ENCODE assay signal across 18 cellular contexts in genomic region chr17:62187681-62188080, GRCh38.
A peak's percentile ranks its signal among the peaks of the same experiment; 100 is the strongest.
DNase-seq lines count a peak whose midpoint lies in the region; ATAC-seq and TF ChIP-seq lines count a peak whose summit lies in the region.
"Had no signal": no experiment of that assay in that cellular context is flagged by ENCODE, and none has a peak within 500 bp of the region (broad histone marks: within the 10 kb centered on the region; RNA-seq: fewer than 3 reads in every experiment).

No MANE protein-coding gene starts in this region.

- no peaks in the 10 kb centered on the region for H3K79me2 ChIP-seq in GM23248 (ENCODE audit: insufficient read depth)

- H3K4me3 ChIP-seq in GM23248 (no peak overlapping the region), fibroblast of the aortic adventitia (ENCODE audit: low read depth, low read length) (no peak overlapping the region), stomach (no peak overlapping the region)
- H3K4me3 ChIP-seq: cardiac muscle cell, gastroesophageal sphincter, lung, right lobe of liver, SJCRH30, thyroid gland had no signal

- H3K9me2 ChIP-seq in GM23248 (ENCODE audit: insufficient read depth): no peaks in the 10 kb centered on the region

- H3K27me3 ChIP-seq in GM23248 (replicated peaks; ENCODE audit: insufficient read depth): no peaks in the 10 kb centered on the region
- no peaks in the 10 kb centered on the region for H3K27me3 ChIP-seq in stomach
- H3K27me3 ChIP-seq: cardiac muscle cell, gastroesophageal sphincter, right lobe of liver, SJCRH30, thyroid gland had no signal

- H3K4me2 ChIP-seq in GM23248 (ENCODE audit: unreplicated experiment): no peak overlapping the region

- WGBS in GM23248 (ENCODE audit: low coverage in 1 of 2, low lambda C conversion rate in 2 of 2, missing lambda C conversion rate in 2 of 2), 2 experiments: 19 to 32% methylated on average over 3 of the region's 3 CpGs
- WGBS in stomach, 5 donors: 9 to 23% (median 19%) methylated on average over 3 of the region's 3 CpGs

- H3K4me1 ChIP-seq in GM23248 (ENCODE audit: insufficient read depth) (no peaks in the 10 kb centered on the region), stomach (peaks cover 0 to 11% (median 2%) of the 10 kb centered on the region in 4 donors)
- H3K4me1 ChIP-seq: gastroesophageal sphincter, right lobe of liver, thyroid gland had no signal

- no peak overlapping the region for H3K9ac ChIP-seq in GM23248

- DNase-seq in GM23248 (peak; percentile 28), RPMI7951 (ENCODE audit: low read depth) (peak; percentile 47), fibroblast of the aortic adventitia (ENCODE audit: low read depth) (peak; percentile 50), stomach (no peak), NCI-H1436 treated with DMSO at 0.1 percent for 48 hours (lab: John Stamatoyannopoulos, UW) (no peak)
- DNase-seq: activated CD4-positive, alpha-beta T cell treated with anti-CD3 and anti-CD28 coated beads, Interleukin-2, amount 50 U/mL, for 48 hours; activated T-cell treated with anti-CD3 and anti-CD28 coated beads, Interleukin-2, amount 50 U/mL, for 24 hours; effector memory CD8-positive, alpha-beta T cell; KG1; right lobe of liver; stimulated activated CD4-positive, alpha-beta T cell treated with anti-CD3 and anti-CD28 coated beads, Interleukin-2, amount 100 ng/mL, for 48 hours; thyroid gland had no signal

- H3K36me3 ChIP-seq in GM23248 (ENCODE audit: low read depth): no peaks in the 10 kb centered on the region
- no peaks in the 10 kb centered on the region for H3K36me3 ChIP-seq in stomach
- H3K36me3 ChIP-seq: cardiac muscle cell, gastroesophageal sphincter, right lobe of liver, SJCRH30, thyroid gland had no signal

- H3K9me3 ChIP-seq in GM23248 (ENCODE audit: low read depth) (no peaks in the 10 kb centered on the region), stomach (no peaks in the 10 kb centered on the region)
- H3K9me3 ChIP-seq: gastroesophageal sphincter, right lobe of liver, SJCRH30, thyroid gland had no signal

- intact Hi-C loops in stomach (cut with DNase I; ENCODE audit: low total_unique reads): no loop called here

- no peak for ATAC-seq in HG03460 (IDR thresholded peaks at IDR 0.05; ENCODE audit: unreplicated experiment)
- ATAC-seq in GM21447 (IDR thresholded peaks at IDR 0.05; ENCODE audit: unreplicated experiment): no peak
- ATAC-seq: effector memory CD8-positive, alpha-beta T cell; gastroesophageal sphincter; right lobe of liver had no signal

- TF ChIP-seq CTCF in fibroblast of the aortic adventitia (IDR thresholded peaks at IDR 0.05; ENCODE audit: insufficient read depth, low read length) (no peak), stomach (IDR thresholded peaks at IDR 0.05) (no peak)

- TF ChIP-seq EP300 in stomach (IDR thresholded peaks at IDR 0.05): no peak

- H3K27ac ChIP-seq in GM23248 (no peak overlapping the region), stomach (peak overlapping the region in 4 of 5 donors; percentile 7 to 59 (median 34))
- H3K27ac ChIP-seq: cardiac muscle cell, gastroesophageal sphincter, right lobe of liver, SJCRH30, thyroid gland had no signal

- no peak for TF ChIP-seq POLR2A in stomach (IDR thresholded peaks at IDR 0.05)

- H4K20me1 ChIP-seq in GM23248 (ENCODE audit: insufficient read depth): no peaks in the 10 kb centered on the region

- no peak overlapping the region for H2AFZ ChIP-seq in GM23248

- in situ Hi-C loops in GM23248 (cut with MboI): no loop called here

- H3F3A ChIP-seq in GM23248 (ENCODE audit: insufficient read depth): no peaks in the 10 kb centered on the region

Comparison
In these comparisons a context has a peak if more than half of its experiments do, and no peak if none do; other contexts are left out.
1. DNase-seq: peak in GM23248 (single experiment), RPMI7951 (single experiment) and fibroblast of the aortic adventitia (single experiment); none in stomach (single experiment) and NCI-H1436 treated with DMSO at 0.1 percent for 48 hours (single experiment).